In the genomic region with DNA sequence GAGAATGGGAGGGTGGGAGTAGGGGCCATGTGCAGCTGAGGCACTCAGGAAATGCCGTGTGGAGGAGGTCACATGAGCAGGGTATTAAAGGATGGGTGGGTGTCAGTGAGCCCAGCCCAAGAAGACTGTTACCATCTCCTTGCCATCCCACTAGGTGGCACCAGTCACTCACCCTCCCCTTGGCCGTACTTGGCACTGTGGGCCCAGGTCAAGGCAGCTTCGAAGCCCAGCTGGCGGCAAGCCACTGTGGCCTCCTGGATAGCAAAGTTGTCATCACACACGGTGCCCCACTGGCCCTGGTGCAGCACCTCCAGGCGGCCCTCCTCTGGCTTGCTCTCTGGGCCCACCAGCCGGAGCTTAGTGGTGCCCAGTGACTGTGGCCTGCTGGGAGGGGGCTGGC, we compare ENCODE assay signal across 8 cellular contexts. TPM values are rescaled to one million over a fixed set of nuclear protein-coding genes. Genes with fewer than 3 reads are reported as not detected.
DNase-seq lines count a peak whose midpoint lies in the region; ATAC-seq and TF ChIP-seq lines count a peak whose summit lies in the region.

No MANE protein-coding gene starts in this region.

- TF ChIP-seq CTCF in AG10803 (conservative IDR thresholded peaks at IDR 0.05; ENCODE audit: low read length): peak; percentile 62
- TF ChIP-seq CTCF in GM23338 (conservative IDR thresholded peaks at IDR 0.05; ENCODE audit: low read depth in 2 of 2): peak; percentile 48 to 91
- TF ChIP-seq CTCF in fibroblast of pulmonary artery (IDR thresholded peaks at IDR 0.05; ENCODE audit: low read length, missing control alignments): peak; percentile 43
- peak; percentile 62 to 78 (median 71) for TF ChIP-seq CTCF in gastrocnemius medialis (IDR thresholded peaks at IDR 0.05 in 4 of 5, conservative IDR thresholded peaks at IDR 0.05 in 1 of 5)

- intact Hi-C loops in gastrocnemius medialis (cut with DNase I; ENCODE audit: low total_unique reads): loop anchor here (1.0 to 10.0 kb wide), 3 partner anchors 47 to 982 kb away; no protein-coding TSS in a partner anchor

- DNase-seq in AG10803 (ENCODE audit: low read depth): peak; percentile 59
- DNase-seq in GM23338 (ENCODE audit: low spot score): peak; percentile 75
- DNase-seq in RPMI8226: peak; percentile 42
- peak; percentile 53 for DNase-seq in fibroblast of pulmonary artery (ENCODE audit: low read depth)
- DNase-seq in gastrocnemius medialis: peak; percentile 64 to 81
- DNase-seq in GM19240 (ENCODE audit: insufficient read length, low spot score): no peak
- DNase-seq in midbrain (lab: John Stamatoyannopoulos, UW): no peak

- H4K20me1 ChIP-seq in GM23338 (replicated peaks; ENCODE audit: insufficient read depth): no peaks in the 10 kb centered on the region

- H2AFZ ChIP-seq in GM23338: no peak overlapping the region

- TF ChIP-seq POLR2A in gastrocnemius medialis (IDR thresholded peaks at IDR 0.05): no peak

- H3K9me2 ChIP-seq in GM23338 (ENCODE audit: insufficient read depth): no peaks in the 10 kb centered on the region

- H3K9me3 ChIP-seq in gastrocnemius medialis: no peaks in the 10 kb centered on the region

- H3K36me3 ChIP-seq in GM23338 (ENCODE audit: insufficient read depth) (no peaks in the 10 kb centered on the region), gastrocnemius medialis (no peaks in the 10 kb centered on the region)

- no peak overlapping the region for H3K4me3 ChIP-seq in AG10803 (ENCODE audit: low read length)
- no peak overlapping the region for H3K4me3 ChIP-seq in GM23338
- no peak overlapping the region for H3K4me3 ChIP-seq in fibroblast of pulmonary artery (replicated peaks; ENCODE audit: low read depth, low read length)
- H3K4me3 ChIP-seq in gastrocnemius medialis: no peak overlapping the region

- ATAC-seq in GM23338 (peak; percentile 84), gastrocnemius medialis (peak; percentile 60 to 78), HG03108 (IDR thresholded peaks at IDR 0.05; ENCODE audit: unreplicated experiment) (no peak)

- no peaks in the 10 kb centered on the region for H3K9me3 Mint-ChIP-seq in GM23338

- H3K27me3 Mint-ChIP-seq in GM23338 (ENCODE audit: insufficient read depth, low read depth, poor library complexity): peaks cover 8% of the 10 kb centered on the region

- H3K4me1 ChIP-seq in GM23338 (ENCODE audit: insufficient read depth): peaks cover 2% of the 10 kb centered on the region; the same call in 1 of the 2 replicates
- H3K4me1 ChIP-seq in gastrocnemius medialis: peaks cover 12 to 13% of the 10 kb centered on the region in 2 donors

- H3K79me2 ChIP-seq in GM23338 (replicated peaks; ENCODE audit: insufficient read depth): no peaks in the 10 kb centered on the region

- H3F3A ChIP-seq in GM23338 (replicated peaks; ENCODE audit: low read depth): no peaks in the 10 kb centered on the region

- in situ Hi-C loops in gastrocnemius medialis (cut with MboI; ENCODE audit: low sequenced_read_pairs in 4 of 4): loop anchor here in 1 of 4 donors (10.0 to 25.0 kb wide), 2 partner anchors 62 to 175 kb away; partner anchors contain the start of gene HPS1

- no peak overlapping the region for H3K4me3 Mint-ChIP-seq in GM23338

- H3K36me3 Mint-ChIP-seq in GM23338 (ENCODE audit: low read depth): no peaks in the 10 kb centered on the region

- no peak overlapping the region for H3K4me2 ChIP-seq in GM23338

- peaks cover 14% of the 10 kb centered on the region for H3K4me1 Mint-ChIP-seq in GM23338

- no peak overlapping the region for H3K27ac ChIP-seq in GM23338 (ENCODE audit: low read depth)
- no peak overlapping the region for H3K27ac ChIP-seq in gastrocnemius medialis

- H3K27me3 ChIP-seq in GM23338 (ENCODE audit: insufficient read depth) (0 out of 2 replicates have a peak, but pooled peaks cover 3% of the 10 kb centered on the region), gastrocnemius medialis (no peaks in the 10 kb centered on the region)

- H3K27ac Mint-ChIP-seq in GM23338: no peak overlapping the region

TF ChIP-seq in GM23338, 12 proteins besides CTCF, POLR2A, EP300 and RAD21 (continues in another document):
- TF ChIP-seq NANOG (IDR thresholded peaks at IDR 0.05; ENCODE audit: borderline replicate concordance) (no peak), EZH2phosphoT487 (IDR thresholded peaks at IDR 0.05; ENCODE audit: unreplicated experiment) (no peak), STAT1 (IDR thresholded peaks at IDR 0.05; ENCODE audit: unreplicated experiment) (no peak), ZNF114 (CRISPR knock-in tag; IDR thresholded peaks at IDR 0.05) (no peak), ZNF331 (CRISPR knock-in tag; IDR thresholded peaks at IDR 0.05; ENCODE audit: low read depth) (no peak), CREB1 (CRISPR knock-in tag; IDR thresholded peaks at IDR 0.05; ENCODE audit: low read depth) (no peak)
- TF ChIP-seq, protein P1, sequence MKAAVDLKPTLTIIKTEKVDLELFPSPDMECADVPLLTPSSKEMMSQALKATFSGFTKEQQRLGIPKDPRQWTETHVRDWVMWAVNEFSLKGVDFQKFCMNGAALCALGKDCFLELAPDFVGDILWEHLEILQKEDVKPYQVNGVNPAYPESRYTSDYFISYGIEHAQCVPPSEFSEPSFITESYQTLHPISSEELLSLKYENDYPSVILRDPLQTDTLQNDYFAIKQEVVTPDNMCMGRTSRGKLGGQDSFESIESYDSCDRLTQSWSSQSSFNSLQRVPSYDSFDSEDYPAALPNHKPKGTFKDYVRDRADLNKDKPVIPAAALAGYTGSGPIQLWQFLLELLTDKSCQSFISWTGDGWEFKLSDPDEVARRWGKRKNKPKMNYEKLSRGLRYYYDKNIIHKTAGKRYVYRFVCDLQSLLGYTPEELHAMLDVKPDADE (IDR thresholded peaks at IDR 0.05): no peak
- TF ChIP-seq, protein P2, sequence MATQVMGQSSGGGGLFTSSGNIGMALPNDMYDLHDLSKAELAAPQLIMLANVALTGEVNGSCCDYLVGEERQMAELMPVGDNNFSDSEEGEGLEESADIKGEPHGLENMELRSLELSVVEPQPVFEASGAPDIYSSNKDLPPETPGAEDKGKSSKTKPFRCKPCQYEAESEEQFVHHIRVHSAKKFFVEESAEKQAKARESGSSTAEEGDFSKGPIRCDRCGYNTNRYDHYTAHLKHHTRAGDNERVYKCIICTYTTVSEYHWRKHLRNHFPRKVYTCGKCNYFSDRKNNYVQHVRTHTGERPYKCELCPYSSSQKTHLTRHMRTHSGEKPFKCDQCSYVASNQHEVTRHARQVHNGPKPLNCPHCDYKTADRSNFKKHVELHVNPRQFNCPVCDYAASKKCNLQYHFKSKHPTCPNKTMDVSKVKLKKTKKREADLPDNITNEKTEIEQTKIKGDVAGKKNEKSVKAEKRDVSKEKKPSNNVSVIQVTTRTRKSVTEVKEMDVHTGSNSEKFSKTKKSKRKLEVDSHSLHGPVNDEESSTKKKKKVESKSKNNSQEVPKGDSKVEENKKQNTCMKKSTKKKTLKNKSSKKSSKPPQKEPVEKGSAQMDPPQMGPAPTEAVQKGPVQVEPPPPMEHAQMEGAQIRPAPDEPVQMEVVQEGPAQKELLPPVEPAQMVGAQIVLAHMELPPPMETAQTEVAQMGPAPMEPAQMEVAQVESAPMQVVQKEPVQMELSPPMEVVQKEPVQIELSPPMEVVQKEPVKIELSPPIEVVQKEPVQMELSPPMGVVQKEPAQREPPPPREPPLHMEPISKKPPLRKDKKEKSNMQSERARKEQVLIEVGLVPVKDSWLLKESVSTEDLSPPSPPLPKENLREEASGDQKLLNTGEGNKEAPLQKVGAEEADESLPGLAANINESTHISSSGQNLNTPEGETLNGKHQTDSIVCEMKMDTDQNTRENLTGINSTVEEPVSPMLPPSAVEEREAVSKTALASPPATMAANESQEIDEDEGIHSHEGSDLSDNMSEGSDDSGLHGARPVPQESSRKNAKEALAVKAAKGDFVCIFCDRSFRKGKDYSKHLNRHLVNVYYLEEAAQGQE (IDR thresholded peaks at IDR 0.05; ENCODE audit: unreplicated experiment): no peak

RNA-seq across cellular contexts. Expression of gene LOXL4, which starts 5.4 kb away (rescaled TPM):
- 0.23 and 0.38 TPM in 2 replicates for total RNA-seq in GM23338 (2014; rRNA removed; shearing (Covaris generic))
- 0.16 and 0.21 TPM in 2 replicates for polyA plus RNA-seq in GM23338 (2016; fragmentation: Nextera tagmentation; extraction: Ambion mirVana)
- total RNA-seq in gastrocnemius medialis: 1 to 10 TPM; 1.6 to 6.9 (median 4.7) TPM

Comparison
In these comparisons a context has a peak if more than half of its experiments do, and no peak if none do; other contexts are left out.
1. DNase-seq: peak in AG10803 (single experiment), GM23338 (single experiment), RPMI8226 (single experiment), fibroblast of pulmonary artery (single experiment) and gastrocnemius medialis (2 of 2); none in GM19240 (single experiment) and midbrain (single experiment).
2. Peak in every context shown above with its lines, with median percentiles within 50 percentile points of each other: CTCF ChIP-seq.